ENCODE assay signal across 12 cellular contexts in genomic region chr11:69123593-69124545, GRCh38. TPM values are rescaled to one million over a fixed set of nuclear protein-coding genes. Genes with fewer than 3 reads are reported as not detected.
DNase-seq lines count a peak whose midpoint lies in the region; ATAC-seq, FAIRE-seq and TF ChIP-seq lines count a peak whose summit lies in the region.
"Had no signal": no experiment of that assay in that cellular context is flagged by ENCODE, and none has a peak within 500 bp of the region (broad histone marks: within the 10 kb centered on the region; RNA-seq: fewer than 3 reads in every experiment).

No MANE protein-coding gene starts in this region.

- CTCF ChIA-PET in A673 (lab: Charles Lee) (no interaction called here), K562 (lab: Yijun Ruan, JAX; ENCODE audit: low intra/inter-chr PET ratio) (no interaction called here)

- peaks cover 13% of the 10 kb centered on the region for H3K9me3 ChIP-seq in A673 (ENCODE audit: low read depth, low read length, poor library complexity, severe bottlenecking)
- peaks cover 3% of the 10 kb centered on the region; the same call in 1 of the 2 replicates for H3K9me3 ChIP-seq in K562 (replicated peaks; ENCODE audit: control insufficient read depth, insufficient read depth, low read depth, low read length)
- H3K9me3 ChIP-seq in mesodermal cell (ENCODE audit: control insufficient read depth, low read length): peaks cover 10% of the 10 kb centered on the region

- no peak for TF ChIP-seq POLR2A in K562 (conservative IDR thresholded peaks at IDR 0.05)

- peaks cover 4% of the 10 kb centered on the region for H3K36me3 ChIP-seq in A673 (ENCODE audit: insufficient read depth, low read length, poor library complexity, severe bottlenecking)
- no peaks in the 10 kb centered on the region for H3K36me3 ChIP-seq in K562 (ENCODE audit: control insufficient read depth, insufficient read depth, low read length)
- no peaks in the 10 kb centered on the region for H3K36me3 ChIP-seq in mesodermal cell (ENCODE audit: control insufficient read depth, insufficient read depth, low read length)

- no peak overlapping the region for H3K4me2 ChIP-seq in K562 (ENCODE audit: insufficient read depth, low read length)

- WGBS in K562 (ENCODE audit: insufficient coverage, low coverage, missing lambda C conversion rate): 33% methylated on average over 25 of the region's 27 CpGs
- WGBS in mesodermal cell (ENCODE audit: insufficient coverage in 2 of 2), 2 experiments: 69 to 71% methylated on average over 19 to 20 of the region's 27 CpGs

- H3K4me3 ChIP-seq in A673 (ENCODE audit: low read depth, low read length, poor library complexity, severe bottlenecking) (no peak overlapping the region), K562 (no peak overlapping the region), mesodermal cell (ENCODE audit: extremely low read depth, insufficient read depth, low read length, poor library complexity, severe bottlenecking) (no peak overlapping the region)

- peak; percentile 32 for FAIRE-seq in K562 (lab: Jason Lieb, UNC)
- FAIRE-seq in HTR-8/SVneo (lab: Jason Lieb, UNC): no peak
- FAIRE-seq: islet of Langerhans had no signal

- peaks cover 20% of the 10 kb centered on the region for H3K4me1 ChIP-seq in A673 (ENCODE audit: insufficient read depth, low read length, poor library complexity, severe bottlenecking)
- peaks cover 0 to 17% of the 10 kb centered on the region in 2 experiments; a peak in 2 of 5 replicates for H3K4me1 ChIP-seq in K562 (replicated peaks in 1 of 2; ENCODE audit: control insufficient read depth in 2 of 2, insufficient read depth in 2 of 2, low read length in 2 of 2)
- H3K4me1 ChIP-seq in mesodermal cell (ENCODE audit: control insufficient read depth, insufficient read depth, low read length, poor library complexity, severe bottlenecking): peaks cover 28% of the 10 kb centered on the region

- TF ChIP-seq RAD21 in K562 (CRISPR knock-in tag; conservative IDR thresholded peaks at IDR 0.05 in 1 of 2, IDR thresholded peaks at IDR 0.05 in 1 of 2): no peak

- H3K27ac ChIP-seq in A673 (ENCODE audit: low read depth, low read length, poor library complexity, severe bottlenecking) (peak overlapping the region; percentile 54), K562 (ENCODE audit: extremely low read depth, low read depth, low read length) (no peak overlapping the region), mesodermal cell (ENCODE audit: low read depth, low read length, severe bottlenecking) (peak overlapping the region; percentile 94)

- in situ Hi-C loops in K562 (cut with MboI): no loop called here

- H3K9me1 ChIP-seq in K562 (ENCODE audit: control insufficient read depth, insufficient read depth, low read length): no peaks in the 10 kb centered on the region

- no peaks in the 10 kb centered on the region for H3K27me3 ChIP-seq in A673 (replicated peaks; ENCODE audit: insufficient read depth, low read depth, low read length, poor library complexity)
- H3K27me3 ChIP-seq in K562 (ENCODE audit: control insufficient read depth in 2 of 2, insufficient read depth in 2 of 2, low read length in 2 of 2): peaks cover 18 to 58% of the 10 kb centered on the region in 2 experiments; a peak in 4 of 5 replicates

- no peak for TF ChIP-seq EP300 in K562 (IDR thresholded peaks at IDR 0.05; ENCODE audit: low read length)

- TF ChIP-seq CTCF in A673 (conservative IDR thresholded peaks at IDR 0.05; ENCODE audit: low read depth, low read length) (0 out of 2 replicates have a peak, but pooled peaks have one; percentile 21), GM12874 (IDR thresholded peaks at IDR 0.05; ENCODE audit: insufficient read depth, low read depth, low read length) (peak; percentile 26; the same call in 1 of the 2 replicates), K562 (IDR thresholded peaks at IDR 0.05 in 2 of 3, conservative IDR thresholded peaks at IDR 0.05 in 1 of 3; ENCODE audit: insufficient read depth in 2 of 3, low read depth in 1 of 3, low read length in 3 of 3) (peak in 2 of 3 experiments; percentile 2 to 15; a peak in 1 of 6 replicates)

- no peak overlapping the region for H2AFZ ChIP-seq in K562 (ENCODE audit: low read depth, low read length)

- 0 out of 2 replicates have a peak, but pooled peaks cover 5% of the 10 kb centered on the region for H4K20me1 ChIP-seq in K562 (replicated peaks; ENCODE audit: control insufficient read depth, insufficient read depth, low read length)

- no peak for ATAC-seq in K562

- H3K9ac ChIP-seq in K562 (ENCODE audit: insufficient read depth in 1 of 2, low read depth in 2 of 2, low read length in 2 of 2): no peak overlapping the region

- no TSS peak for BruUV-seq in A673 (replicated peaks; lab: Mats Ljungman, UMichigan)
- no TSS peak for BruUV-seq in K562 (replicated peaks; lab: Mats Ljungman, UMichigan)

- no peak for DNase-seq in A673 (ENCODE audit: low spot score)
- no peak for DNase-seq in K562 (ENCODE audit: extremely low read depth in 1 of 4, low spot score in 3 of 4)
- DNase-seq in HTR-8/SVneo (ENCODE audit: insufficient read length, low spot score): no peak
- no peak for DNase-seq in NCI-H1694 treated with DMSO at 0.1 percent for 48 hours (lab: John Stamatoyannopoulos, UW)
- DNase-seq in amygdala (lab: John Stamatoyannopoulos, UW): no peak
- DNase-seq in EL: no peak
- DNase-seq: cerebellar nuclear complex, NCI-H2029 treated with DMSO at 0.1 percent for 48 hours had no signal

- intact Hi-C loops in A673 (cut with micrococcal nuclease; ENCODE audit: unreplicated experiment) (no loop called here), K562 (cut with micrococcal nuclease) (no loop called here)

- H3K79me2 ChIP-seq in K562 (ENCODE audit: control insufficient read depth, insufficient read depth, low read length): no peaks in the 10 kb centered on the region

- POLR2A ChIA-PET in A673 (lab: Charles Lee; ENCODE audit: low non-redundant PET): no interaction called here
- POLR2A ChIA-PET in K562 (lab: Yijun Ruan, JAX): no interaction called here

TF ChIP-seq in K562, 482 proteins besides CTCF, POLR2A, EP300 and RAD21 (continues in another document):
- no peak for TF ChIP-seq SMARCA5 (IDR thresholded peaks at IDR 0.05)
- no peak for TF ChIP-seq BCLAF1 (IDR thresholded peaks at IDR 0.05; ENCODE audit: borderline replicate concordance in 1 of 2, control insufficient read depth in 1 of 2, low read depth in 2 of 2, low read length in 1 of 2)
- no peak for TF ChIP-seq TGIF2 (CRISPR knock-in tag; IDR thresholded peaks at IDR 0.05)
- no peak for TF ChIP-seq MTA2 (IDR thresholded peaks at IDR 0.05; ENCODE audit: low read depth)
- no peak for TF ChIP-seq E2F3 (CRISPR knock-in tag; IDR thresholded peaks at IDR 0.05)
- TF ChIP-seq FOXK1 (CRISPR knock-in tag; IDR thresholded peaks at IDR 0.05; ENCODE audit: borderline replicate concordance): no peak
- TF ChIP-seq ZNF766 (CRISPR knock-in tag; conservative IDR thresholded peaks at IDR 0.05): no peak
- TF ChIP-seq ZNF589 (CRISPR knock-in tag; IDR thresholded peaks at IDR 0.05; ENCODE audit: low read depth): no peak

RNA-seq across cellular contexts. Expression of gene SMIM38, which starts 31.9 kb away (rescaled TPM):
- total RNA-seq in A673 (2021) (0.59 and 0.88 TPM in 2 replicates), K562 (2014; rRNA removed) (0.33 and 1.2 TPM in 2 replicates), K562 (2014; rRNA removed; fragmentation: Illumina TruSeq; extraction: Trizol) (0.06 and 0.15 TPM in 2 replicates), K562 (2015; rRNA removed; fragmentation: Illumina TruSeq; extraction: Trizol) (0.11 and 0.14 TPM in 2 replicates), K562 (2021) (0.27 and 0.38 TPM in 2 replicates)
- 4.9 and 7.8 TPM in 2 replicates for total RNA-seq in K562 (2011; cell fraction: chromatin; rRNA removed; ENCODE audit: low replicate concordance)
- total RNA-seq in K562 (2011; cell fraction: nucleolus; rRNA removed): 5.0 and 7.9 TPM in 2 replicates
- 4.7 and 5.7 TPM in 2 replicates for total RNA-seq in K562 (2011; cell fraction: nucleoplasm; rRNA removed)
- polyA plus RNA-seq in K562 (2011; rRNA removed) (0.34 and 0.99 TPM in 2 replicates), K562 (2014; fragmentation: Illumina TruSeq; extraction: Trizol) (0.21 TPM in 2 replicates), K562 (2014; fragmentation: Nextera tagmentation; extraction: Ambion mirVana) (not detected), K562 (2014; rRNA removed) (0.07 and 0.36 TPM in 2 replicates)
- 0.35 and 0.67 TPM in 2 replicates for polyA plus RNA-seq in K562 (2011; cell fraction: cytosol; rRNA removed)
- polyA plus RNA-seq in K562 (2011; cell fraction: nucleus; rRNA removed): 1.3 and 4.0 TPM in 2 replicates
- polyA plus RNA-seq in K562 (2012): 0.12 and 0.68 TPM in 2 replicates
- polyA minus RNA-seq in K562 (2011; rRNA and poly(A)+ RNA removed): 0.24 and 1.5 TPM in 2 replicates
- 1.7 and 1.9 TPM in 2 replicates for polyA minus RNA-seq in K562 (2011; cell fraction: cytosol; rRNA and poly(A)+ RNA removed)
- 1.1 and 1.3 TPM in 2 replicates for polyA minus RNA-seq in K562 (2011; cell fraction: nucleus; rRNA and poly(A)+ RNA removed)
- 0.29 TPM for polyA plus RNA-seq in mesodermal cell (2013, experiment 1 of 2)
- polyA plus RNA-seq in mesodermal cell (2013, experiment 2 of 2): 0.20 TPM
- total RNA-seq: Daoy had no signal
